16 cellular contexts compared by ENCODE assay signal in the genomic region with DNA sequence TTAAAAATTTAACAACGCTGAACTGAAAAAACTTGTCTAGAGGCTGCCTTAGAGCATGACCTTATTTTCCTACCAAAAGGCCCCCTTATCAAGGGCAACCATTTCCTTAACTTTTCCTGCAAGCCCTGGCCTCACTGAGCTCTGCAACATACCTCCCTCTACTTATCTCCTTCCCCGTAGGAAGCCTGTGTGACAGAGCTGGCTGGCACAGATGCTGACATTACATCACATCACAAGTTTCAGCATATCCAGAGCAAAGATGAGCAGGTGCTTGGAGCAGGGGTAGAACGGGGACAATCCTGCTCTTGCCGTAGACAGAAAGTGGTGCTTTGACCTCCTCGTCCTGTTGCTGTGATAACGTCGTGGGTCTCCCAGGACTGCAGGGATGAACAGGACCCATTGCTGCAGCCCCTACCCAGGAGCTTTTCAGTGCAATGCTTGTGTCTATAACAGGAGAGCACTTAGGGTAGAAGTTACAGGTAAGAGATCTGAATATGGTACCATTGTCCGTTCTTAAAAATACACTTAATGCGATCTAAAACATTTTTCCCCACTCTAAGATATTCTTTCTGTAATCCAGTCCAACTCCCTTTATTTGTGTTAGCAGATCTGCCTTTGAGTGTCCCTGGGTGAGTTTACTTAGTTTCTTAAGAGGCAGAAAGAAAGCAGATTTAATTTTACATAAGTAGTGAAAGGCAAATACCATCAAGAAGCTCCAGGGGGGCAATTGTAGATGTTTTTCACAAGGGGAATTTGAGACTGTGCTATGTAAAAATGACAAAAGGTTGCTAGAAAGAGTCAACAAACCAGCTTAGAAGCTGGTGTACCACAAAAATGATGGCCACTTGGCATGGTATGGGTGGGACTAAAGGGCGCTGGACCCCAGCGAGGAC.
A peak's percentile ranks its signal among the peaks of the same experiment; 100 is the strongest.
DNase-seq lines count a peak whose midpoint lies in the region; ATAC-seq and TF ChIP-seq lines count a peak whose summit lies in the region.
"Had no signal": no experiment of that assay in that cellular context is flagged by ENCODE, and none has a peak within 500 bp of the region (broad histone marks: within the 10 kb centered on the region; RNA-seq: fewer than 3 reads in every experiment).

No MANE protein-coding gene starts in this region.

- in situ Hi-C loops in mammary epithelial cell (cut with MboI; ENCODE audit: low sequenced_read_pairs in 2 of 2): no loop called here

- H3K79me2 ChIP-seq in GM23338 (replicated peaks; ENCODE audit: insufficient read depth) (no peaks in the 10 kb centered on the region), mammary epithelial cell (ENCODE audit: insufficient read depth, low read length) (no peaks in the 10 kb centered on the region)

- H3K27me3 ChIP-seq in GM23338 (ENCODE audit: insufficient read depth) (no peaks in the 10 kb centered on the region), mammary epithelial cell (ENCODE audit: insufficient read depth, low read length) (peaks cover 10% of the 10 kb centered on the region)
- H3K27me3 ChIP-seq: BLaER1 treated with 17β-estradiol and CSF1 and Interleukin-3, amounts not matched to agents 10 nM and 100 nM had no signal

- intact Hi-C loops in mammary epithelial cell (cut with micrococcal nuclease): no loop called here

- no TSS peak for BruUV-seq in mammary epithelial cell (replicated peaks; lab: Mats Ljungman, UMichigan)

- H3K27ac Mint-ChIP-seq in GM23338 (no peak overlapping the region), WTC11 (no peak overlapping the region)
- no peak overlapping the region for H3K27ac Mint-ChIP-seq in activated T-cell treated with anti-CD3 and anti-CD28 coated beads, Interleukin-2, amount 50 U/mL, for 72 hours
- H3K27ac Mint-ChIP-seq: activated CD4-positive, alpha-beta T cell treated with anti-CD3 and anti-CD28 coated beads for 36 hours; dendritic cell treated with granulocyte-macrophage colony-stimulating factor and Interleukin-4, amounts not matched to agents 40 ng/mL and 50 ng/mL, for 4 days; natural killer cell treated with Interleukin-12 subunit alpha and Interleukin-12 subunit beta and Interleukin-15 and Interleukin-18, amount 100 ng/mL, for 72 hours had no signal

- no peaks in the 10 kb centered on the region for H3F3A ChIP-seq in GM23338 (replicated peaks; ENCODE audit: low read depth)

- H3K27ac ChIP-seq in GM23338 (ENCODE audit: low read depth): no peak overlapping the region
- H3K27ac ChIP-seq in mammary epithelial cell (ENCODE audit: insufficient read depth, low read depth, low read length): no peak overlapping the region
- H3K27ac ChIP-seq: BLaER1 treated with 17β-estradiol and CSF1 and Interleukin-3, amounts not matched to agents 10 nM and 100 nM had no signal

- no peaks in the 10 kb centered on the region for H3K36me3 ChIP-seq in GM23338 (ENCODE audit: insufficient read depth)
- no peaks in the 10 kb centered on the region for H3K36me3 ChIP-seq in mammary epithelial cell (ENCODE audit: insufficient read depth, low read length)
- H3K36me3 ChIP-seq: BLaER1 treated with 17β-estradiol and CSF1 and Interleukin-3, amounts not matched to agents 10 nM and 100 nM had no signal

- DNase-seq in GM23338 (ENCODE audit: low spot score): peak; percentile 35
- DNase-seq in NCI-H2107 treated with DMSO at 0.1 percent for 48 hours (lab: John Stamatoyannopoulos, UW; ENCODE audit: unreplicated experiment): peak; percentile 56
- DNase-seq in WTC11 (ENCODE audit: low spot score): no peak
- DNase-seq in iPS-NIHi11 (ENCODE audit: low spot score): peak; percentile 9
- DNase-seq in activated T-cell treated with anti-CD3 and anti-CD28 coated beads, Interleukin-2, amount 50 U/mL, for 72 hours: no peak
- DNase-seq in mammary epithelial cell: no peak
- DNase-seq: activated CD4-positive, alpha-beta T cell treated with anti-CD3 and anti-CD28 coated beads for 36 hours; activated T-cell treated with anti-CD3 and anti-CD28 coated beads, Interleukin-2, amount 50 U/mL, for 4 hours; MV-4-11; stimulated activated naive CD8-positive, alpha-beta T cell treated with anti-CD3 and anti-CD28 coated beads, Interleukin-15, Interleukin-2, amounts not matched to agents 100 U/mL and 50 U/mL, for 24 hours had no signal

- H3K9me3 Mint-ChIP-seq in GM23338: no peaks in the 10 kb centered on the region
- H3K9me3 Mint-ChIP-seq in WTC11: no peaks in the 10 kb centered on the region
- no peaks in the 10 kb centered on the region for H3K9me3 Mint-ChIP-seq in activated T-cell treated with anti-CD3 and anti-CD28 coated beads, Interleukin-2, amount 50 U/mL, for 72 hours
- H3K9me3 Mint-ChIP-seq: activated T-cell treated with anti-CD3 and anti-CD28 coated beads, Interleukin-2, amount 50 U/mL, for 4 hours; natural killer cell treated with Interleukin-12 subunit alpha and Interleukin-12 subunit beta and Interleukin-15 and Interleukin-18, amount 100 ng/mL, for 72 hours had no signal

- H3K27me3 Mint-ChIP-seq in GM23338 (ENCODE audit: insufficient read depth, low read depth, poor library complexity) (no peaks in the 10 kb centered on the region), WTC11 (ENCODE audit: low read depth) (peaks cover 49% of the 10 kb centered on the region)
- peaks cover 24% of the 10 kb centered on the region for H3K27me3 Mint-ChIP-seq in activated T-cell treated with anti-CD3 and anti-CD28 coated beads, Interleukin-2, amount 50 U/mL, for 72 hours (ENCODE audit: low read depth)
- H3K27me3 Mint-ChIP-seq: dendritic cell treated with granulocyte-macrophage colony-stimulating factor and Interleukin-4, amounts not matched to agents 40 ng/mL and 50 ng/mL, for 4 days had no signal

- dilution Hi-C loops in mammary epithelial cell (cut with HindIII; ENCODE audit: low sequenced_read_pairs): no loop called here

- peaks cover 56% of the 10 kb centered on the region for H3K4me1 Mint-ChIP-seq in GM23338
- peaks cover 55% of the 10 kb centered on the region for H3K4me1 Mint-ChIP-seq in WTC11
- H3K4me1 Mint-ChIP-seq in activated T-cell treated with anti-CD3 and anti-CD28 coated beads, Interleukin-2, amount 50 U/mL, for 72 hours (ENCODE audit: low read depth): no peaks in the 10 kb centered on the region
- H3K4me1 Mint-ChIP-seq: activated CD4-positive, alpha-beta T cell treated with anti-CD3 and anti-CD28 coated beads for 36 hours had no signal

- H3K9ac ChIP-seq in mammary epithelial cell (ENCODE audit: insufficient read depth, low read length): no peak overlapping the region
- H3K9ac ChIP-seq: BLaER1 treated with 17β-estradiol and CSF1 and Interleukin-3, amounts not matched to agents 10 nM and 100 nM had no signal

- H4K20me1 ChIP-seq in GM23338 (replicated peaks; ENCODE audit: insufficient read depth) (no peaks in the 10 kb centered on the region), mammary epithelial cell (ENCODE audit: insufficient read depth, low read length) (no peaks in the 10 kb centered on the region)
- H4K20me1 ChIP-seq: BLaER1 treated with 17β-estradiol and CSF1 and Interleukin-3, amounts not matched to agents 10 nM and 100 nM had no signal

- H3K4me3 Mint-ChIP-seq in GM23338 (0 out of 3 replicates have a peak overlapping the region, but pooled peaks have one; percentile 10), WTC11 (peak overlapping the region; percentile 3; the same call in 1 of the 2 replicates)
- no peak overlapping the region for H3K4me3 Mint-ChIP-seq in activated T-cell treated with anti-CD3 and anti-CD28 coated beads, Interleukin-2, amount 50 U/mL, for 72 hours
- H3K4me3 Mint-ChIP-seq: activated CD4-positive, alpha-beta T cell treated with anti-CD3 and anti-CD28 coated beads for 36 hours; activated T-cell treated with anti-CD3 and anti-CD28 coated beads, Interleukin-2, amount 50 U/mL, for 4 hours; dendritic cell treated with granulocyte-macrophage colony-stimulating factor and Interleukin-4, amounts not matched to agents 40 ng/mL and 50 ng/mL, for 4 days; natural killer cell treated with Interleukin-12 subunit alpha and Interleukin-12 subunit beta and Interleukin-15 and Interleukin-18, amount 100 ng/mL, for 72 hours had no signal

- H3K9me2 ChIP-seq in GM23338 (ENCODE audit: insufficient read depth): no peaks in the 10 kb centered on the region

- POLR2A ChIA-PET in WTC11 (lab: Charles Lee): no interaction called here

- no peaks in the 10 kb centered on the region for H3K9me3 ChIP-seq in mammary epithelial cell (replicated peaks; ENCODE audit: insufficient read depth, low read length)
- H3K9me3 ChIP-seq: BLaER1 treated with 17β-estradiol and CSF1 and Interleukin-3, amounts not matched to agents 10 nM and 100 nM had no signal

- no peak for TF ChIP-seq CTCF in GM23338 (conservative IDR thresholded peaks at IDR 0.05; ENCODE audit: low read depth in 2 of 2)
- TF ChIP-seq CTCF in WTC11 (IDR thresholded peaks at IDR 0.05): no peak
- no peak for TF ChIP-seq CTCF in mammary epithelial cell (conservative IDR thresholded peaks at IDR 0.05 in 1 of 2, IDR thresholded peaks at IDR 0.05 in 1 of 2; ENCODE audit: extremely low read depth in 1 of 2, insufficient read depth in 1 of 2, low read depth in 1 of 2, low read length in 2 of 2)

- H2AFZ ChIP-seq in GM23338 (no peak overlapping the region), mammary epithelial cell (ENCODE audit: low read depth, low read length) (no peak overlapping the region)

- H3K4me3 ChIP-seq in GM23338 (peak overlapping the region; percentile 3; the same call in 1 of the 2 replicates), mammary epithelial cell (replicated peaks in 1 of 3; ENCODE audit: insufficient read depth in 1 of 3, low read depth in 2 of 3, low read length in 3 of 3) (no peak overlapping the region)
- H3K4me3 ChIP-seq: BLaER1 treated with 17β-estradiol and CSF1 and Interleukin-3, amounts not matched to agents 10 nM and 100 nM had no signal

- 54% methylated on average over 8 of the region's 11 CpGs for WGBS in mammary epithelial cell (ENCODE audit: low coverage, missing lambda C conversion rate)

- H3K4me1 ChIP-seq in GM23338 (ENCODE audit: insufficient read depth): peaks cover 43% of the 10 kb centered on the region
- H3K4me1 ChIP-seq in mammary epithelial cell (ENCODE audit: insufficient read depth, low read length): no peaks in the 10 kb centered on the region

- peak overlapping the region; percentile 45 for H3K4me2 ChIP-seq in GM23338
- no peak overlapping the region for H3K4me2 ChIP-seq in mammary epithelial cell (ENCODE audit: insufficient read depth, low read depth, low read length)
- H3K4me2 ChIP-seq: BLaER1 treated with 17β-estradiol and CSF1 and Interleukin-3, amounts not matched to agents 10 nM and 100 nM had no signal

- CTCF ChIA-PET in WTC11 (lab: Charles Lee) (no interaction called here), mammary epithelial cell (lab: Charles Lee; ENCODE audit: low non-redundant PET) (no interaction called here)

- peak; percentile 63 for ATAC-seq in GM23338
- peak; percentile 77 for ATAC-seq in WTC11
- no peak for ATAC-seq in activated T-cell treated with anti-CD3 and anti-CD28 coated beads, Interleukin-2, amount 50 U/mL, for 72 hours (replicated peaks in 1 of 2)
- ATAC-seq in GM21723 (IDR thresholded peaks at IDR 0.05; ENCODE audit: unreplicated experiment): no peak
- no peak for ATAC-seq in GM19035 (IDR thresholded peaks at IDR 0.05; ENCODE audit: unreplicated experiment)
- ATAC-seq: activated CD4-positive, alpha-beta T cell treated with anti-CD3 and anti-CD28 coated beads for 36 hours; activated T-cell treated with anti-CD3 and anti-CD28 coated beads, Interleukin-2, amount 50 U/mL, for 4 hours; natural killer cell treated with Interleukin-12 subunit alpha and Interleukin-12 subunit beta and Interleukin-15 and Interleukin-18, amount 100 ng/mL, for 72 hours; sciatic nerve; stimulated activated naive CD8-positive, alpha-beta T cell treated with anti-CD3 and anti-CD28 coated beads, Interleukin-15, Interleukin-2, amounts not matched to agents 100 U/mL and 50 U/mL, for 24 hours had no signal

- H3K36me3 Mint-ChIP-seq in GM23338 (ENCODE audit: low read depth) (no peaks in the 10 kb centered on the region), WTC11 (no peaks in the 10 kb centered on the region)
- no peaks in the 10 kb centered on the region for H3K36me3 Mint-ChIP-seq in activated T-cell treated with anti-CD3 and anti-CD28 coated beads, Interleukin-2, amount 50 U/mL, for 72 hours (ENCODE audit: insufficient read depth in 2 of 2)
- H3K36me3 Mint-ChIP-seq: natural killer cell treated with Interleukin-12 subunit alpha and Interleukin-12 subunit beta and Interleukin-15 and Interleukin-18, amount 100 ng/mL, for 72 hours had no signal

Comparison
In these comparisons a context has a peak if more than half of its experiments do, and no peak if none do; other contexts are left out.
1. ATAC-seq: peak in GM23338 (single experiment) and WTC11 (single experiment); none in activated T-cell treated with anti-CD3 and anti-CD28 coated beads, Interleukin-2, amount 50 U/mL, for 72 hours (0 of 2), GM21723 (single experiment) and GM19035 (single experiment).
2. DNase-seq: peak in GM23338 (single experiment), NCI-H2107 treated with DMSO at 0.1 percent for 48 hours (single experiment) and iPS-NIHi11 (single experiment); none in WTC11 (single experiment), activated T-cell treated with anti-CD3 and anti-CD28 coated beads, Interleukin-2, amount 50 U/mL, for 72 hours (0 of 2) and mammary epithelial cell (single experiment).
3. H3K4me3 Mint-ChIP-seq: peak in GM23338 (single experiment) and WTC11 (single experiment); none in activated T-cell treated with anti-CD3 and anti-CD28 coated beads, Interleukin-2, amount 50 U/mL, for 72 hours (0 of 2).